ENCODE assay signal across 23 cellular contexts in the genomic region with DNA sequence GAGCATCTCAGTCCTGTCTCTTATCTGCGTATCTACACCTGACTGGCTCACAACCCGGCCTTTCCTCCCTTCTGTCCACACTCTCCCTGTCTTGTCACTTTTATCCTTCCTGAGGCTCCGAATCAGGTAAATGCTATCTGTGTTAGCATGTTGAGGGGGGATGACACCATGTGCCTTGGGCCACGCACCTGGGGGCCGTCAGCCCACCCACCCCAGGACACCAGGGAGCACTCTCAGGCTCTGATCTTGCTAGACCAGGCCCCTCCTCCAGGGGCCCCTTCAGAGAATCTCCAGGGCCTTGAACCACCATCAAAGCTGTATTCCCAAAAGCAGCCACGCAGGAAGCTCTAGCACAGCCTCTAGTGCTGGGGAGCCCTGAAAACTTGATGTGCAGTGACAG.
DNase-seq lines count a peak whose midpoint lies in the region; ATAC-seq and TF ChIP-seq lines count a peak whose summit lies in the region.
"Had no signal": no experiment of that assay in that cellular context is flagged by ENCODE, and none has a peak within 500 bp of the region (broad histone marks: within the 10 kb centered on the region; RNA-seq: fewer than 3 reads in every experiment).

No MANE protein-coding gene starts in this region.

- peak; percentile 30 for DNase-seq in Karpas-422
- DNase-seq in naive thymus-derived CD4-positive, alpha-beta T cell = no peak
- DNase-seq in C1 segment of cervical spinal cord (lab: John Stamatoyannopoulos, UW) = no peak
- DNase-seq in neural progenitor cell (ENCODE audit: low spot score) = no peak
- DNase-seq in NCI-H446 (lab: John Stamatoyannopoulos, UW) = no peak
- DNase-seq: 8988T; ACHN; AML-193; BE2C; CD4-positive, alpha-beta T cell; DMS 273 treated with DMSO at 0.1 percent for 48 hours; DMS79; EL; GDM1; GM23248; H7; HCEC 1CT had no signal

- H4K20me1 ChIP-seq in BLaER1 = no peaks in the 10 kb centered on the region
- H4K20me1 ChIP-seq in Karpas-422 (ENCODE audit: insufficient read depth, low read depth, low read length) = no peaks in the 10 kb centered on the region
- H4K20me1 ChIP-seq in neural progenitor cell (ENCODE audit: low read depth) = no peaks in the 10 kb centered on the region

- H3K27me3 Mint-ChIP-seq in naive thymus-derived CD4-positive, alpha-beta T cell = peaks cover 0 to 4% (median 0%) of the 10 kb centered on the region in 5 donors
- H3K27me3 Mint-ChIP-seq in stimulated activated memory B cell treated with anti-CD40 and anti-IgM and Interleukin-4, amounts not matched to agents 10 μg/mL and 1 μg/mL and 100 μg/mL, for 72 hours = peaks cover 12% of the 10 kb centered on the region
- H3K27me3 Mint-ChIP-seq in neural progenitor cell (ENCODE audit: insufficient read depth, low read depth) = peaks cover 3% of the 10 kb centered on the region
- H3K27me3 Mint-ChIP-seq: CD4-positive, alpha-beta T cell had no signal

- no peaks in the 10 kb centered on the region for H3K9me3 ChIP-seq in BLaER1
- no peaks in the 10 kb centered on the region for H3K9me3 ChIP-seq in Karpas-422 (ENCODE audit: low read length)
- H3K9me3 ChIP-seq in naive thymus-derived CD4-positive, alpha-beta T cell (ENCODE audit: control insufficient read depth in 2 of 3, low read length in 3 of 3) = no peaks in the 10 kb centered on the region
- no peaks in the 10 kb centered on the region for H3K9me3 ChIP-seq in neural progenitor cell (ENCODE audit: low read depth)
- H3K9me3 ChIP-seq: A549, BE2C had no signal

- H3K4me2 ChIP-seq in BLaER1 (peak overlapping the region; percentile 69), Karpas-422 (ENCODE audit: low read depth, low read length, poor library complexity, severe bottlenecking) (no peak overlapping the region), neural progenitor cell (no peak overlapping the region)
- H3K4me2 ChIP-seq: A549 had no signal

- H3K36me3 ChIP-seq in BLaER1 (no peaks in the 10 kb centered on the region), Karpas-422 (ENCODE audit: insufficient read depth, low read length) (no peaks in the 10 kb centered on the region), neural progenitor cell (no peaks in the 10 kb centered on the region)
- no peaks in the 10 kb centered on the region for H3K36me3 ChIP-seq in naive thymus-derived CD4-positive, alpha-beta T cell (ENCODE audit: control insufficient read depth in 2 of 3, insufficient read depth in 3 of 3, low read length in 3 of 3)
- H3K36me3 ChIP-seq: BE2C had no signal

- TF ChIP-seq CTCF in neural progenitor cell (IDR thresholded peaks at IDR 0.05) = no peak

- peak; percentile 11 for ATAC-seq in naive thymus-derived CD4-positive, alpha-beta T cell
- peak; percentile 48 for ATAC-seq in stimulated activated memory B cell treated with anti-CD40 and anti-IgM and Interleukin-4, amounts not matched to agents 10 μg/mL and 1 μg/mL and 100 μg/mL, for 72 hours
- ATAC-seq: A549, GM12878 had no signal

- POLR2A ChIA-PET in naive thymus-derived CD4-positive, alpha-beta T cell (lab: Charles Lee) = no interaction called here

- H3K4me3 ChIP-seq in BLaER1 (no peak overlapping the region), Karpas-422 (ENCODE audit: low read length) (no peak overlapping the region), neural progenitor cell (no peak overlapping the region)
- H3K4me3 ChIP-seq in naive thymus-derived CD4-positive, alpha-beta T cell (ENCODE audit: low read length) = no peak overlapping the region
- H3K4me3 ChIP-seq: A549, GM12878, GM23248 had no signal

- H3K27ac Mint-ChIP-seq in naive thymus-derived CD4-positive, alpha-beta T cell = peak overlapping the region in 1 of 9 donors; percentile 12
- H3K27ac Mint-ChIP-seq in stimulated activated memory B cell treated with anti-CD40 and anti-IgM and Interleukin-4, amounts not matched to agents 10 μg/mL and 1 μg/mL and 100 μg/mL, for 72 hours = no peak overlapping the region
- H3K27ac Mint-ChIP-seq in neural progenitor cell = no peak overlapping the region
- H3K27ac Mint-ChIP-seq: CD14-positive monocyte; CD4-positive, alpha-beta T cell; CD8-positive, alpha-beta memory T cell had no signal

- H2AFZ ChIP-seq in Karpas-422 (ENCODE audit: low read length) (no peak overlapping the region), neural progenitor cell (replicated peaks) (no peak overlapping the region)
- H2AFZ ChIP-seq: GM23248 had no signal

- no peaks in the 10 kb centered on the region for H3K9me2 ChIP-seq in Karpas-422 (replicated peaks; ENCODE audit: insufficient read depth, low read length)

- peak overlapping the region in 2 of 10 donors; percentile 20 to 34 for H3K4me3 Mint-ChIP-seq in naive thymus-derived CD4-positive, alpha-beta T cell
- no peak overlapping the region for H3K4me3 Mint-ChIP-seq in stimulated activated memory B cell treated with anti-CD40 and anti-IgM and Interleukin-4, amounts not matched to agents 10 μg/mL and 1 μg/mL and 100 μg/mL, for 72 hours
- no peak overlapping the region for H3K4me3 Mint-ChIP-seq in neural progenitor cell
- H3K4me3 Mint-ChIP-seq: CD14-positive monocyte; CD4-positive, alpha-beta T cell; CD8-positive, alpha-beta memory T cell had no signal

- peaks cover 0 to 3% (median 0%) of the 10 kb centered on the region in 11 donors for H3K9me3 Mint-ChIP-seq in naive thymus-derived CD4-positive, alpha-beta T cell
- peaks cover 2% of the 10 kb centered on the region for H3K9me3 Mint-ChIP-seq in stimulated activated memory B cell treated with anti-CD40 and anti-IgM and Interleukin-4, amounts not matched to agents 10 μg/mL and 1 μg/mL and 100 μg/mL, for 72 hours
- no peaks in the 10 kb centered on the region for H3K9me3 Mint-ChIP-seq in neural progenitor cell
- H3K9me3 Mint-ChIP-seq: CD4-positive, alpha-beta T cell had no signal

- H3K36me3 Mint-ChIP-seq in naive thymus-derived CD4-positive, alpha-beta T cell = no peaks in the 10 kb centered on the region
- H3K36me3 Mint-ChIP-seq in stimulated activated memory B cell treated with anti-CD40 and anti-IgM and Interleukin-4, amounts not matched to agents 10 μg/mL and 1 μg/mL and 100 μg/mL, for 72 hours = no peaks in the 10 kb centered on the region
- H3K36me3 Mint-ChIP-seq in neural progenitor cell = no peaks in the 10 kb centered on the region
- H3K36me3 Mint-ChIP-seq: CD14-positive monocyte; CD8-positive, alpha-beta memory T cell had no signal

- CTCF ChIA-PET in naive thymus-derived CD4-positive, alpha-beta T cell (lab: Charles Lee) = no interaction called here

- H3K4me1 Mint-ChIP-seq in naive thymus-derived CD4-positive, alpha-beta T cell = peaks cover 0 to 24% (median 3%) of the 10 kb centered on the region in 7 donors
- no peaks in the 10 kb centered on the region for H3K4me1 Mint-ChIP-seq in stimulated activated memory B cell treated with anti-CD40 and anti-IgM and Interleukin-4, amounts not matched to agents 10 μg/mL and 1 μg/mL and 100 μg/mL, for 72 hours
- no peaks in the 10 kb centered on the region for H3K4me1 Mint-ChIP-seq in neural progenitor cell
- H3K4me1 Mint-ChIP-seq: CD14-positive monocyte; CD8-positive, alpha-beta memory T cell had no signal

- no peaks in the 10 kb centered on the region for H3F3A ChIP-seq in neural progenitor cell (ENCODE audit: low read depth)

- no peak overlapping the region for H3K9ac ChIP-seq in BLaER1
- no peak overlapping the region for H3K9ac ChIP-seq in Karpas-422 (ENCODE audit: low read length)
- H3K9ac ChIP-seq in neural progenitor cell = no peak overlapping the region
- H3K9ac ChIP-seq: GM23248 had no signal

- H3K27ac ChIP-seq in BLaER1 (no peak overlapping the region), Karpas-422 (ENCODE audit: low read length) (no peak overlapping the region), neural progenitor cell (no peak overlapping the region)
- no peak overlapping the region for H3K27ac ChIP-seq in naive thymus-derived CD4-positive, alpha-beta T cell (ENCODE audit: low read depth, low read length)
- H3K27ac ChIP-seq: A549, GM23248 had no signal

- peaks cover 31% of the 10 kb centered on the region for H3K4me1 ChIP-seq in BLaER1
- H3K4me1 ChIP-seq in Karpas-422 (ENCODE audit: low read length) = no peaks in the 10 kb centered on the region
- H3K4me1 ChIP-seq in naive thymus-derived CD4-positive, alpha-beta T cell (ENCODE audit: control insufficient read depth in 2 of 2, insufficient read depth in 2 of 2, low read length in 2 of 2) = peaks cover 0 to 7% of the 10 kb centered on the region in 2 donors
- H3K4me1 ChIP-seq in neural progenitor cell = no peaks in the 10 kb centered on the region
- H3K4me1 ChIP-seq: A549, BE2C had no signal

- intact Hi-C loops in naive thymus-derived CD4-positive, alpha-beta T cell (cut with micrococcal nuclease) = no loop called here

- H3K27me3 ChIP-seq in BLaER1 = no peaks in the 10 kb centered on the region
- no peaks in the 10 kb centered on the region for H3K27me3 ChIP-seq in Karpas-422 (ENCODE audit: low read length)
- no peaks in the 10 kb centered on the region for H3K27me3 ChIP-seq in naive thymus-derived CD4-positive, alpha-beta T cell (ENCODE audit: control insufficient read depth in 2 of 2, insufficient read depth in 2 of 2, low read length in 2 of 2)
- no peaks in the 10 kb centered on the region for H3K27me3 ChIP-seq in neural progenitor cell

- H3K79me2 ChIP-seq in Karpas-422 (ENCODE audit: low read length) = no peaks in the 10 kb centered on the region
- no peaks in the 10 kb centered on the region for H3K79me2 ChIP-seq in neural progenitor cell (ENCODE audit: low read depth)
